1 cellular context compared by ENCODE assay signal in genomic region chr6:56091159-56091869, GRCh38.
TF ChIP-seq lines count a peak whose summit lies in the region.

No MANE protein-coding gene starts in this region.

TF ChIP-seq in HepG2, 621 proteins besides CTCF, POLR2A, EP300 and RAD21 (continued from another document and continues in another):
- TF ChIP-seq STAT6 (CRISPR knock-in tag; IDR thresholded peaks at IDR 0.05; ENCODE audit: borderline replicate concordance) (no peak), ZBTB14 (CRISPR knock-in tag; IDR thresholded peaks at IDR 0.05) (no peak), SMYD3 (CRISPR knock-in tag; IDR thresholded peaks at IDR 0.05) (no peak), MXD1 (CRISPR knock-in tag; IDR thresholded peaks at IDR 0.05) (no peak), BRD4 (CRISPR knock-in tag; IDR thresholded peaks at IDR 0.05) (no peak), ZNF672 (CRISPR knock-in tag; IDR thresholded peaks at IDR 0.05) (no peak), ZFP36L2 (CRISPR knock-in tag; IDR thresholded peaks at IDR 0.05) (no peak), ZNF580 (CRISPR knock-in tag; IDR thresholded peaks at IDR 0.05; ENCODE audit: borderline replicate concordance, low read depth) (no peak), POGK (CRISPR knock-in tag; conservative IDR thresholded peaks at IDR 0.05) (no peak), ZC3H13 (CRISPR knock-in tag; IDR thresholded peaks at IDR 0.05) (no peak), ZNF652 (CRISPR knock-in tag; IDR thresholded peaks at IDR 0.05; ENCODE audit: borderline replicate concordance, low read depth) (no peak), ZBTB44 (CRISPR knock-in tag; IDR thresholded peaks at IDR 0.05) (no peak), ZBTB7A (CRISPR knock-in tag; IDR thresholded peaks at IDR 0.05) (no peak), TAF15 (IDR thresholded peaks at IDR 0.05; ENCODE audit: low read depth, low read length, poor library complexity, severe bottlenecking) (no peak), RNF219 (CRISPR knock-in tag; IDR thresholded peaks at IDR 0.05) (no peak), MBD4 (IDR thresholded peaks at IDR 0.05; ENCODE audit: borderline replicate concordance, low read length) (no peak), ZNF781 (CRISPR knock-in tag; IDR thresholded peaks at IDR 0.05; ENCODE audit: borderline replicate concordance, not compliant biosample characterization) (no peak), CHCHD3 (CRISPR knock-in tag; IDR thresholded peaks at IDR 0.05) (no peak), CSRNP1 (CRISPR knock-in tag; IDR thresholded peaks at IDR 0.05) (no peak), ATRX (CRISPR knock-in tag; IDR thresholded peaks at IDR 0.05; ENCODE audit: borderline replicate concordance) (no peak), TBP (CRISPR knock-in tag; IDR thresholded peaks at IDR 0.05) (no peak), HCFC1 (IDR thresholded peaks at IDR 0.05; ENCODE audit: low read depth, low read length) (no peak), CAMTA2 (CRISPR knock-in tag; IDR thresholded peaks at IDR 0.05; ENCODE audit: borderline replicate concordance) (no peak), RBM22 (optimal IDR thresholded peaks at IDR 0.05; ENCODE audit: low read length) (no peak), ZNF558 (CRISPR knock-in tag; IDR thresholded peaks at IDR 0.05; ENCODE audit: borderline replicate concordance) (no peak), ZNF446 (CRISPR knock-in tag; IDR thresholded peaks at IDR 0.05) (no peak), HNRNPL (IDR thresholded peaks at IDR 0.05; ENCODE audit: low read depth, low read length) (no peak), CREB3 (CRISPR knock-in tag; IDR thresholded peaks at IDR 0.05) (no peak), ZBTB49 (CRISPR knock-in tag; IDR thresholded peaks at IDR 0.05; ENCODE audit: borderline replicate concordance) (no peak), XBP1 (CRISPR knock-in tag; IDR thresholded peaks at IDR 0.05) (no peak), ZNF660 (CRISPR knock-in tag; IDR thresholded peaks at IDR 0.05; ENCODE audit: borderline replicate concordance, low read depth) (no peak), ZNF7 (CRISPR knock-in tag; IDR thresholded peaks at IDR 0.05) (no peak), ELF3 (CRISPR knock-in tag; IDR thresholded peaks at IDR 0.05) (peak; percentile 96), TP53 (CRISPR knock-in tag; conservative IDR thresholded peaks at IDR 0.05) (no peak), DPF2 (CRISPR knock-in tag; IDR thresholded peaks at IDR 0.05; ENCODE audit: borderline replicate concordance, low read depth) (no peak), HNRNPK (IDR thresholded peaks at IDR 0.05; ENCODE audit: low read depth, low read length, poor library complexity, severe bottlenecking) (no peak)
